ENCODE assay signal across 16 cellular contexts in the genomic region with DNA sequence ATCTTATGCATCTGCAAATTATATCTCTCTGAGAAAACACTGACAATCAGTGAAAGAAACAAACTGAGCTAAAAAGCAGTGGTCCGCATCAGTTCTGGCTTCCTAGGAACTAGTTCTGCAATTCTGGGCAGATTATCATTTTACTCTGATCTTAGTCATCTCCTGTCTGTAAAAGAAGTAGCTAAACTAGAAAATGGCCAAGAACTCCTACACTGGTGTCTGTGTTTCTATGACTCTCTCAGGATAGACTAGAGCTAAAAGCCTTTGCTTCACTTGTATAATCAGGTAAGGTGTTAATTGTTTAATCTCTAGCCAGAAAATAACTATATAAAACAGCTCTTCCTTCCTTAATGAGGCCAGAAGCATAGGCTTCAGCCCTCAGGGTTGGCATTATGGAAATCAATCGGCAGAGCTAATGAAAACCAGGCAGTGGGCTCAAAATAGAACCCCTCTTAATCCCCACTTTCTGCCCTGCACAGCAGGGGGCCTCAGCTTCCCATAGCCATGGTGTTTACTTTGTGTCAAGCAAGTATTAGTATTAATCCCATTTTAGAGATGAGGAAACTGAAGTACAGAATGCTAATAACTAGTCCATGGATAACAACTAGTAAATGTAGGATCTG.
DNase-seq lines count a peak whose midpoint lies in the region; ATAC-seq, FAIRE-seq and TF ChIP-seq lines count a peak whose summit lies in the region.
"Had no signal": no experiment of that assay in that cellular context is flagged by ENCODE, and none has a peak within 500 bp of the region (broad histone marks: within the 10 kb centered on the region; RNA-seq: fewer than 3 reads in every experiment).

No MANE protein-coding gene starts in this region.

- H3K27me3 ChIP-seq in OCI-LY1 (ENCODE audit: insufficient read depth, low read length) (no peaks in the 10 kb centered on the region), foreskin keratinocyte (no peaks in the 10 kb centered on the region), upper lobe of right lung (no peaks in the 10 kb centered on the region), HAP-1 (ENCODE audit: low read depth) (no peaks in the 10 kb centered on the region)
- H3K27me3 ChIP-seq: neutrophil had no signal

- peak; percentile 61 for ATAC-seq in Right ventricle myocardium inferior
- peak; percentile 20 for ATAC-seq in foreskin keratinocyte
- no peak for ATAC-seq in upper lobe of right lung
- ATAC-seq in stimulated activated effector memory CD8-positive, alpha-beta T cell treated with anti-CD3 and anti-CD28 coated beads, Interleukin-12 subunit alpha, Interleukin-12 subunit beta, amount 100 ng/mL, for 72 hours = no peak

- no peak overlapping the region for H2AFZ ChIP-seq in OCI-LY1 (ENCODE audit: low read length)
- H2AFZ ChIP-seq: GM23248 had no signal

- H3K27ac ChIP-seq in OCI-LY1 (ENCODE audit: low read depth, low read length, poor library complexity, severe bottlenecking) = no peak overlapping the region
- H3K27ac ChIP-seq in foreskin keratinocyte = no peak overlapping the region
- H3K27ac ChIP-seq in upper lobe of right lung = no peak overlapping the region
- H3K27ac ChIP-seq: GM23248, HL-60, neutrophil had no signal

- intact Hi-C loops in Right ventricle myocardium inferior (cut with DNase I) (loop anchor here (1.0 to 10.0 kb wide), 6 partner anchors 70 to 615 kb away; a partner anchor contains a TSS), cardiac septum (cut with DNase I) (loop anchor here (2.0 to 10.0 kb wide), 3 partner anchors 152 to 612 kb away; no protein-coding TSS in a partner anchor), upper lobe of right lung (cut with DNase I) (no loop called here)

- peak; percentile 32; the same call in 1 of the 2 replicates for TF ChIP-seq CTCF in OCI-LY1 (IDR thresholded peaks at IDR 0.05; ENCODE audit: low read length)
- TF ChIP-seq CTCF in foreskin keratinocyte (conservative IDR thresholded peaks at IDR 0.05) = peak; percentile 30
- peak; percentile 6 for TF ChIP-seq CTCF in upper lobe of right lung (IDR thresholded peaks at IDR 0.05)

- DNase-seq in Right ventricle myocardium inferior (ENCODE audit: missing footprints) (no peak), cardiac septum (ENCODE audit: low spot score) (no peak), foreskin keratinocyte (no peak), upper lobe of right lung (no peak), HAP-1 (ENCODE audit: low spot score in 2 of 2) (no peak), GM12892 (ENCODE audit: insufficient read length) (no peak)
- no peak for DNase-seq in stimulated activated effector memory CD8-positive, alpha-beta T cell treated with anti-CD3 and anti-CD28 coated beads, Interleukin-12 subunit alpha, Interleukin-12 subunit beta, amount 100 ng/mL, for 72 hours (ENCODE audit: low spot score in 2 of 2)
- DNase-seq: activated CD8-positive, alpha-beta memory T cell treated with anti-CD3 and anti-CD28 coated beads, Interleukin-2, amount 50 U/mL, for 48 hours; effector CD8-positive, alpha-beta T cell; stimulated activated CD4-positive, alpha-beta T cell treated with anti-CD3 and anti-CD28 coated beads, Interleukin-4, amount 100 ng/mL, for 1 hour had no signal

- no peaks in the 10 kb centered on the region for H3K36me3 Mint-ChIP-seq in stimulated activated effector memory CD8-positive, alpha-beta T cell treated with anti-CD3 and anti-CD28 coated beads, Interleukin-12 subunit alpha, Interleukin-12 subunit beta, amount 100 ng/mL, for 72 hours

- H3K9me3 ChIP-seq in OCI-LY1 (ENCODE audit: low read length) (no peaks in the 10 kb centered on the region), upper lobe of right lung (no peaks in the 10 kb centered on the region), HAP-1 (no peaks in the 10 kb centered on the region)
- H3K9me3 ChIP-seq: neutrophil had no signal

- H3F3A ChIP-seq in OCI-LY1 (ENCODE audit: insufficient read depth, low read length) = no peaks in the 10 kb centered on the region

- H4K20me1 ChIP-seq in OCI-LY1 (ENCODE audit: insufficient read depth, low read length) = no peaks in the 10 kb centered on the region

- H3K4me1 ChIP-seq in OCI-LY1 (ENCODE audit: insufficient read depth, low read length, severe bottlenecking) (no peaks in the 10 kb centered on the region), foreskin keratinocyte (no peaks in the 10 kb centered on the region), upper lobe of right lung (peaks cover 13% of the 10 kb centered on the region), HAP-1 (no peaks in the 10 kb centered on the region)

- no peak overlapping the region for H3K9ac ChIP-seq in OCI-LY1 (ENCODE audit: low read length)
- H3K9ac ChIP-seq: GM23248 had no signal

- in situ Hi-C loops in HAP-1 (cut with MboI; ENCODE audit: low sequenced_read_pairs) = loop anchor here (25.0 kb wide), 1 partner anchor 620 kb away; no protein-coding TSS in a partner anchor

- TF ChIP-seq POLR2A in GM12892 (IDR thresholded peaks at IDR 0.05; ENCODE audit: low read depth, low read length) = no peak

- H3K4me2 ChIP-seq in OCI-LY1 (ENCODE audit: low read length) = no peak overlapping the region

- H3K4me1 Mint-ChIP-seq in stimulated activated effector memory CD8-positive, alpha-beta T cell treated with anti-CD3 and anti-CD28 coated beads, Interleukin-12 subunit alpha, Interleukin-12 subunit beta, amount 100 ng/mL, for 72 hours = no peaks in the 10 kb centered on the region
- H3K4me1 Mint-ChIP-seq: activated CD4-positive, alpha-beta T cell treated with anti-CD3 and anti-CD28 coated beads, Interleukin-2, amount 10 ng/mL, durations not matched to agents 7 days and 5 days had no signal

- H3K9me2 ChIP-seq in OCI-LY1 (ENCODE audit: low read depth, low read length) = no peaks in the 10 kb centered on the region

- H3K4me3 ChIP-seq in OCI-LY1 (ENCODE audit: low read depth, low read length, poor library complexity, severe bottlenecking) (no peak overlapping the region), upper lobe of right lung (no peak overlapping the region), HAP-1 (no peak overlapping the region)
- H3K4me3 ChIP-seq: GM23248 had no signal

- H3K9me3 Mint-ChIP-seq in stimulated activated effector memory CD8-positive, alpha-beta T cell treated with anti-CD3 and anti-CD28 coated beads, Interleukin-12 subunit alpha, Interleukin-12 subunit beta, amount 100 ng/mL, for 72 hours = no peaks in the 10 kb centered on the region

- FAIRE-seq in GM12892 (lab: Jason Lieb, UNC) = no peak
- FAIRE-seq: TTC549 had no signal

- H3K79me2 ChIP-seq in OCI-LY1 (ENCODE audit: insufficient read depth, low read length) = no peaks in the 10 kb centered on the region

- H3K36me3 ChIP-seq in OCI-LY1 (ENCODE audit: insufficient read depth, low read length) = no peaks in the 10 kb centered on the region
- no peaks in the 10 kb centered on the region for H3K36me3 ChIP-seq in upper lobe of right lung
- H3K36me3 ChIP-seq in HAP-1 (replicated peaks) = no peaks in the 10 kb centered on the region
- H3K36me3 ChIP-seq: neutrophil had no signal

- no peak overlapping the region for H3K27ac Mint-ChIP-seq in stimulated activated effector memory CD8-positive, alpha-beta T cell treated with anti-CD3 and anti-CD28 coated beads, Interleukin-12 subunit alpha, Interleukin-12 subunit beta, amount 100 ng/mL, for 72 hours
- H3K27ac Mint-ChIP-seq: activated CD4-positive, alpha-beta T cell treated with anti-CD3 and anti-CD28 coated beads, Interleukin-2, amount 10 ng/mL, durations not matched to agents 7 days and 5 days had no signal

- H3K4me3 Mint-ChIP-seq in stimulated activated effector memory CD8-positive, alpha-beta T cell treated with anti-CD3 and anti-CD28 coated beads, Interleukin-12 subunit alpha, Interleukin-12 subunit beta, amount 100 ng/mL, for 72 hours = no peak overlapping the region
- H3K4me3 Mint-ChIP-seq: activated CD4-positive, alpha-beta T cell treated with anti-CD3 and anti-CD28 coated beads, Interleukin-2, amount 10 ng/mL, durations not matched to agents 7 days and 5 days had no signal

Comparison
In these comparisons a context has a peak if more than half of its experiments do, and no peak if none do; other contexts are left out.
1. ATAC-seq: peak in Right ventricle myocardium inferior (single experiment) and foreskin keratinocyte (single experiment); none in upper lobe of right lung (single experiment) and stimulated activated effector memory CD8-positive, alpha-beta T cell treated with anti-CD3 and anti-CD28 coated beads, Interleukin-12 subunit alpha, Interleukin-12 subunit beta, amount 100 ng/mL, for 72 hours (single experiment).
2. Peak in every context shown above with its lines, with median percentiles within 50 percentile points of each other: CTCF ChIP-seq.